ENCODE assay signal across 23 cellular contexts in genomic region chr11:70741085-70741484, GRCh38.
A peak's percentile ranks its signal among the peaks of the same experiment; 100 is the strongest.
DNase-seq lines count a peak whose midpoint lies in the region; ATAC-seq, FAIRE-seq and TF ChIP-seq lines count a peak whose summit lies in the region.
"Had no signal": no experiment of that assay in that cellular context is flagged by ENCODE, and none has a peak within 500 bp of the region (broad histone marks: within the 10 kb centered on the region; RNA-seq: fewer than 3 reads in every experiment).

No MANE protein-coding gene starts in this region.

- H3K4me3 Mint-ChIP-seq in astrocyte (ENCODE audit: unreplicated experiment), result no peak overlapping the region
- peak overlapping the region; percentile 5 for H3K4me3 Mint-ChIP-seq in endothelial cell (ENCODE audit: unreplicated experiment)
- H3K4me3 Mint-ChIP-seq in neural progenitor cell, result peak overlapping the region; percentile 7
- no peak overlapping the region for H3K4me3 Mint-ChIP-seq in activated T-helper 1 cell treated with anti-CD3 and anti-CD28 coated beads, Interleukin-12 subunit alpha, Interleukin-12 subunit beta, Interleukin-2, Interleukin-4 antibody, amounts not matched to agents 30 ng/mL and 10 ng/mL and 1 ng/mL, durations not matched to agents 14 hours and 24 hours and 36 hours
- H3K4me3 Mint-ChIP-seq: B cell; CD4-positive, alpha-beta memory T cell; GM23338 had no signal

- H3K79me2 ChIP-seq in astrocyte (ENCODE audit: insufficient read depth, low read length), result no peaks in the 10 kb centered on the region
- H3K79me2 ChIP-seq in neural progenitor cell (ENCODE audit: low read depth), result no peaks in the 10 kb centered on the region

- peak overlapping the region; percentile 87 for H3K4me2 ChIP-seq in BLaER1
- H3K4me2 ChIP-seq in astrocyte (ENCODE audit: low read length), result no peak overlapping the region
- no peak overlapping the region for H3K4me2 ChIP-seq in neural progenitor cell
- H3K4me2 ChIP-seq: GM23338 had no signal

- H3K27ac Mint-ChIP-seq in astrocyte (ENCODE audit: unreplicated experiment), result peak overlapping the region; percentile 9
- H3K27ac Mint-ChIP-seq in endothelial cell (ENCODE audit: unreplicated experiment), result no peak overlapping the region
- no peak overlapping the region for H3K27ac Mint-ChIP-seq in neural progenitor cell
- H3K27ac Mint-ChIP-seq in activated T-helper 1 cell treated with anti-CD3 and anti-CD28 coated beads, Interleukin-12 subunit alpha, Interleukin-12 subunit beta, Interleukin-2, Interleukin-4 antibody, amounts not matched to agents 30 ng/mL and 10 ng/mL and 1 ng/mL, durations not matched to agents 14 hours and 24 hours and 36 hours, result no peak overlapping the region
- H3K27ac Mint-ChIP-seq: B cell; CD4-positive, alpha-beta memory T cell; GM23338 had no signal

- ATAC-seq in Right ventricle myocardium inferior, result no peak
- ATAC-seq: GM23338 had no signal

- H3K27ac ChIP-seq in BLaER1, result no peak overlapping the region
- no peak overlapping the region for H3K27ac ChIP-seq in astrocyte (ENCODE audit: low read depth, low read length)
- H3K27ac ChIP-seq in neural progenitor cell, result no peak overlapping the region
- H3K27ac ChIP-seq: 22Rv1 had no signal

- no peak overlapping the region for H3K9ac ChIP-seq in BLaER1
- no peak overlapping the region for H3K9ac ChIP-seq in astrocyte (ENCODE audit: low read length)
- no peak overlapping the region for H3K9ac ChIP-seq in neural progenitor cell

- peaks cover 71% of the 10 kb centered on the region for H3K27me3 Mint-ChIP-seq in astrocyte (ENCODE audit: low read depth, unreplicated experiment)
- H3K27me3 Mint-ChIP-seq in endothelial cell (ENCODE audit: unreplicated experiment), result peaks cover 4% of the 10 kb centered on the region
- H3K27me3 Mint-ChIP-seq in neural progenitor cell (ENCODE audit: insufficient read depth, low read depth), result peaks cover 18% of the 10 kb centered on the region
- H3K27me3 Mint-ChIP-seq in activated T-helper 1 cell treated with anti-CD3 and anti-CD28 coated beads, Interleukin-12 subunit alpha, Interleukin-12 subunit beta, Interleukin-2, Interleukin-4 antibody, amounts not matched to agents 30 ng/mL and 10 ng/mL and 1 ng/mL, durations not matched to agents 14 hours and 24 hours and 36 hours (ENCODE audit: insufficient read depth), result no peaks in the 10 kb centered on the region

- peaks cover 10% of the 10 kb centered on the region for H3K36me3 Mint-ChIP-seq in astrocyte (ENCODE audit: low read depth, unreplicated experiment)
- H3K36me3 Mint-ChIP-seq in endothelial cell (ENCODE audit: low read depth, unreplicated experiment), result peaks cover 4% of the 10 kb centered on the region
- no peaks in the 10 kb centered on the region for H3K36me3 Mint-ChIP-seq in neural progenitor cell
- H3K36me3 Mint-ChIP-seq in activated T-helper 1 cell treated with anti-CD3 and anti-CD28 coated beads, Interleukin-12 subunit alpha, Interleukin-12 subunit beta, Interleukin-2, Interleukin-4 antibody, amounts not matched to agents 30 ng/mL and 10 ng/mL and 1 ng/mL, durations not matched to agents 14 hours and 24 hours and 36 hours (ENCODE audit: low read depth), result no peaks in the 10 kb centered on the region
- H3K36me3 Mint-ChIP-seq: CD4-positive, alpha-beta memory T cell had no signal

- H3K27me3 ChIP-seq in BLaER1 (0 out of 2 replicates have a peak, but pooled peaks cover 6% of the 10 kb centered on the region), astrocyte (ENCODE audit: insufficient read depth, low read length) (peaks cover 15% of the 10 kb centered on the region), neural progenitor cell (no peaks in the 10 kb centered on the region)

- DNase-seq in astrocyte (ENCODE audit: low read depth) (no peak), endothelial cell (ENCODE audit: low spot score) (no peak), neural progenitor cell (ENCODE audit: low spot score) (no peak), Right ventricle myocardium inferior (ENCODE audit: missing footprints) (no peak), NCI-H510A (lab: John Stamatoyannopoulos, UW) (no peak), HTR-8/SVneo (ENCODE audit: insufficient read length, low spot score) (no peak)
- no peak for DNase-seq in activated T-helper 1 cell treated with anti-CD3 and anti-CD28 coated beads, Interleukin-12 subunit alpha, Interleukin-12 subunit beta, Interleukin-2, Interleukin-4 antibody, amounts not matched to agents 30 ng/mL and 10 ng/mL and 1 ng/mL, durations not matched to agents 14 hours and 24 hours and 36 hours (ENCODE audit: low spot score)
- DNase-seq: C1 segment of cervical spinal cord; Calu3; CD4-positive, alpha-beta memory T cell; COR-L47; DMS53; DMS79 treated with DMSO at 0.1 percent for 48 hours; GF-D8 had no signal

- no peaks in the 10 kb centered on the region for H3K4me1 Mint-ChIP-seq in astrocyte (ENCODE audit: low read depth, unreplicated experiment)
- no peaks in the 10 kb centered on the region for H3K4me1 Mint-ChIP-seq in endothelial cell (ENCODE audit: unreplicated experiment)
- peaks cover 38% of the 10 kb centered on the region for H3K4me1 Mint-ChIP-seq in neural progenitor cell
- no peaks in the 10 kb centered on the region for H3K4me1 Mint-ChIP-seq in activated T-helper 1 cell treated with anti-CD3 and anti-CD28 coated beads, Interleukin-12 subunit alpha, Interleukin-12 subunit beta, Interleukin-2, Interleukin-4 antibody, amounts not matched to agents 30 ng/mL and 10 ng/mL and 1 ng/mL, durations not matched to agents 14 hours and 24 hours and 36 hours (ENCODE audit: low read depth)
- H3K4me1 Mint-ChIP-seq: B cell had no signal

- no peak overlapping the region for H2AFZ ChIP-seq in astrocyte (ENCODE audit: low read depth, low read length)
- H2AFZ ChIP-seq in neural progenitor cell (replicated peaks), result no peak overlapping the region
- H2AFZ ChIP-seq: GM23338 had no signal

- FAIRE-seq in astrocyte (lab: Jason Lieb, UNC) (no peak), HTR-8/SVneo (lab: Jason Lieb, UNC) (no peak)
- FAIRE-seq: A204.1, GM12891, GM18507, H54 had no signal

- peaks cover 11% of the 10 kb centered on the region for H3K9me3 Mint-ChIP-seq in astrocyte (ENCODE audit: unreplicated experiment)
- no peaks in the 10 kb centered on the region for H3K9me3 Mint-ChIP-seq in endothelial cell (ENCODE audit: unreplicated experiment)
- H3K9me3 Mint-ChIP-seq in neural progenitor cell, result no peaks in the 10 kb centered on the region
- H3K9me3 Mint-ChIP-seq in activated T-helper 1 cell treated with anti-CD3 and anti-CD28 coated beads, Interleukin-12 subunit alpha, Interleukin-12 subunit beta, Interleukin-2, Interleukin-4 antibody, amounts not matched to agents 30 ng/mL and 10 ng/mL and 1 ng/mL, durations not matched to agents 14 hours and 24 hours and 36 hours, result no peaks in the 10 kb centered on the region
- H3K9me3 Mint-ChIP-seq: GM23338 had no signal

- no peaks in the 10 kb centered on the region for H3K36me3 ChIP-seq in BLaER1
- H3K36me3 ChIP-seq in astrocyte (ENCODE audit: insufficient read depth, low read length), result no peaks in the 10 kb centered on the region
- H3K36me3 ChIP-seq in neural progenitor cell, result no peaks in the 10 kb centered on the region
- H3K36me3 ChIP-seq: HAP-1 had no signal

- H3K9me3 ChIP-seq in BLaER1, result no peaks in the 10 kb centered on the region
- H3K9me3 ChIP-seq in astrocyte (ENCODE audit: insufficient read depth, low read depth, low read length), result no peaks in the 10 kb centered on the region
- H3K9me3 ChIP-seq in neural progenitor cell (ENCODE audit: low read depth), result no peaks in the 10 kb centered on the region
- H3K9me3 ChIP-seq: HAP-1 had no signal

- TF ChIP-seq CTCF in astrocyte (IDR thresholded peaks at IDR 0.05; ENCODE audit: insufficient read depth, low read depth, low read length) (no peak), endothelial cell (IDR thresholded peaks at IDR 0.05; ENCODE audit: unreplicated experiment) (no peak), neural progenitor cell (IDR thresholded peaks at IDR 0.05) (no peak)

- H3F3A ChIP-seq in neural progenitor cell (ENCODE audit: low read depth), result peaks cover 19% of the 10 kb centered on the region

- H3K4me3 ChIP-seq in BLaER1 (no peak overlapping the region), astrocyte (ENCODE audit: insufficient read depth, low read depth, low read length) (no peak overlapping the region), neural progenitor cell (no peak overlapping the region)
- H3K4me3 ChIP-seq: GM23338, HAP-1 had no signal

- peaks cover 33% of the 10 kb centered on the region for H3K4me1 ChIP-seq in BLaER1
- H3K4me1 ChIP-seq in astrocyte (ENCODE audit: insufficient read depth, low read length), result no peaks in the 10 kb centered on the region
- H3K4me1 ChIP-seq in neural progenitor cell, result peaks cover 14% of the 10 kb centered on the region
- H3K4me1 ChIP-seq: HAP-1 had no signal

- intact Hi-C loops in activated T-helper 1 cell treated with anti-CD3 and anti-CD28 coated beads, Interleukin-12 subunit alpha, Interleukin-12 subunit beta, Interleukin-2, Interleukin-4 antibody, amounts not matched to agents 30 ng/mL and 10 ng/mL and 1 ng/mL, durations not matched to agents 14 hours and 24 hours and 36 hours (cut with micrococcal nuclease), result no loop called here
- intact Hi-C loops in Right ventricle myocardium inferior (cut with DNase I), result no loop called here

- H4K20me1 ChIP-seq in BLaER1 (no peaks in the 10 kb centered on the region), astrocyte (ENCODE audit: insufficient read depth, low read length) (no peaks in the 10 kb centered on the region), neural progenitor cell (ENCODE audit: low read depth) (no peaks in the 10 kb centered on the region)

Comparison
In these comparisons a context has a peak if more than half of its experiments do, and no peak if none do; other contexts are left out.
1. H3K4me3 Mint-ChIP-seq: peak in endothelial cell (single experiment) and neural progenitor cell (single experiment); none in astrocyte (single experiment) and activated T-helper 1 cell treated with anti-CD3 and anti-CD28 coated beads, Interleukin-12 subunit alpha, Interleukin-12 subunit beta, Interleukin-2, Interleukin-4 antibody, amounts not matched to agents 30 ng/mL and 10 ng/mL and 1 ng/mL, durations not matched to agents 14 hours and 24 hours and 36 hours (single experiment).